Comparison of ENCODE assay signal across 8 cellular contexts in genomic region chr1:3610823-3611169, GRCh38. TPM values are rescaled to one million over a fixed set of nuclear protein-coding genes. Genes with fewer than 3 reads are reported as not detected.
DNase-seq lines count a peak whose midpoint lies in the region; TF ChIP-seq lines count a peak whose summit lies in the region.

No MANE protein-coding gene starts in this region.

- no peak overlapping the region for H3K4ac ChIP-seq in mesendoderm (ENCODE audit: low read depth, low read length)

- CTCF ChIA-PET in activated naive CD4-positive, alpha-beta T cell treated with anti-CD3 and anti-CD28 coated beads for 36 hours (lab: Charles Lee): interaction anchor here (0.6 kb wide), 1 partner anchor 125 kb away, joined by 3 read pairs; no protein-coding TSS in a partner anchor
- CTCF ChIA-PET in mammary epithelial cell (lab: Charles Lee; ENCODE audit: low non-redundant PET): no interaction called here

- TF ChIP-seq CTCF in mammary epithelial cell (conservative IDR thresholded peaks at IDR 0.05 in 1 of 2, IDR thresholded peaks at IDR 0.05 in 1 of 2; ENCODE audit: extremely low read depth in 1 of 2, insufficient read depth in 1 of 2, low read depth in 1 of 2, low read length in 2 of 2) (no peak), tibial artery (IDR thresholded peaks at IDR 0.05) (no peak)

- H3K27me3 ChIP-seq in mammary epithelial cell (ENCODE audit: insufficient read depth, low read length) (peaks cover 3% of the 10 kb centered on the region), mesendoderm (ENCODE audit: insufficient read depth, low read length, poor library complexity) (no peaks in the 10 kb centered on the region), tibial artery (peaks cover 0 to 76% of the 10 kb centered on the region in 2 donors)

- H3K4me1 Mint-ChIP-seq in activated naive CD4-positive, alpha-beta T cell treated with anti-CD3 and anti-CD28 coated beads for 36 hours (ENCODE audit: low read depth): peaks cover 10% of the 10 kb centered on the region

- peak overlapping the region; percentile 62 for H3K4me3 Mint-ChIP-seq in activated naive CD4-positive, alpha-beta T cell treated with anti-CD3 and anti-CD28 coated beads for 36 hours

- H3K4me3 ChIP-seq in mammary epithelial cell (replicated peaks in 1 of 3; ENCODE audit: insufficient read depth in 1 of 3, low read depth in 2 of 3, low read length in 3 of 3) (no peak overlapping the region), mesendoderm (ENCODE audit: low read length) (peak overlapping the region; percentile 47), tibial artery (peak overlapping the region; percentile 19 to 42)

- no peaks in the 10 kb centered on the region for H4K20me1 ChIP-seq in mammary epithelial cell (ENCODE audit: insufficient read depth, low read length)

- BruUV-seq in mammary epithelial cell (replicated peaks; lab: Mats Ljungman, UMichigan): no TSS peak

- H3K4me1 ChIP-seq in mammary epithelial cell (ENCODE audit: insufficient read depth, low read length) (peaks cover 24% of the 10 kb centered on the region), mesendoderm (ENCODE audit: control insufficient read depth, low read depth, low read length) (peaks cover 13% of the 10 kb centered on the region), tibial artery (peaks cover 0 to 23% (median 17%) of the 10 kb centered on the region in 4 donors)

- H3K23ac ChIP-seq in mesendoderm (ENCODE audit: low read length): no peak overlapping the region

- 0% methylated on average over 1 of the region's 18 CpGs for WGBS in mammary epithelial cell (ENCODE audit: low coverage, missing lambda C conversion rate)
- no CpG with 5 or more reads among the region's 18 CpGs for WGBS in mesendoderm (ENCODE audit: extremely low coverage, insufficient coverage, low lambda C conversion rate)

- no peaks in the 10 kb centered on the region for H3K79me2 ChIP-seq in mammary epithelial cell (ENCODE audit: insufficient read depth, low read length)
- no peaks in the 10 kb centered on the region for H3K79me2 ChIP-seq in mesendoderm (ENCODE audit: control insufficient read depth, insufficient read depth, low read length)

- no peaks in the 10 kb centered on the region for H3K9me3 Mint-ChIP-seq in activated naive CD4-positive, alpha-beta T cell treated with anti-CD3 and anti-CD28 coated beads for 36 hours

- H2AK5ac ChIP-seq in mesendoderm (ENCODE audit: low read length): no peak overlapping the region

- intact Hi-C loops in activated naive CD4-positive, alpha-beta T cell treated with anti-CD3 and anti-CD28 coated beads for 36 hours (cut with micrococcal nuclease): no loop called here
- intact Hi-C loops in mammary epithelial cell (cut with micrococcal nuclease) (no loop called here), tibial artery (cut with DNase I; ENCODE audit: low total_unique reads) (no loop called here)

- no peaks in the 10 kb centered on the region for H3K79me1 ChIP-seq in mesendoderm (ENCODE audit: low read length)

- H3K4me2 ChIP-seq in mammary epithelial cell (ENCODE audit: insufficient read depth, low read depth, low read length) (peak overlapping the region; percentile 43), mesendoderm (ENCODE audit: low read length) (peak overlapping the region; percentile 78)

- DNase-seq in activated naive CD4-positive, alpha-beta T cell treated with anti-CD3 and anti-CD28 coated beads for 36 hours: no peak
- no peak for DNase-seq in activated naive CD4-positive, alpha-beta T cell (lab: John Stamatoyannopoulos, UW)
- DNase-seq in mammary epithelial cell: no peak
- DNase-seq in mesendoderm: peak; percentile 46
- DNase-seq in tibial artery: no peak
- no peak for DNase-seq in RKO (ENCODE audit: low spot score)
- DNase-seq in GOT3 (lab: John Stamatoyannopoulos, UW): no peak
- DNase-seq in putamen (ENCODE audit: low spot score): no peak

- H3K27me3 Mint-ChIP-seq in activated naive CD4-positive, alpha-beta T cell treated with anti-CD3 and anti-CD28 coated beads for 36 hours (ENCODE audit: low read depth): peaks cover 10% of the 10 kb centered on the region

- H3K27ac ChIP-seq in mammary epithelial cell (ENCODE audit: insufficient read depth, low read depth, low read length): no peak overlapping the region
- H3K27ac ChIP-seq in mesendoderm (ENCODE audit: low read depth, low read length): no peak overlapping the region
- H3K27ac ChIP-seq in tibial artery: no peak overlapping the region

- no peak overlapping the region for H4K5ac ChIP-seq in mesendoderm (ENCODE audit: low read length)

- H3K9me3 ChIP-seq in mammary epithelial cell (replicated peaks; ENCODE audit: insufficient read depth, low read length) (no peaks in the 10 kb centered on the region), tibial artery (no peaks in the 10 kb centered on the region)

- H2AFZ ChIP-seq in mammary epithelial cell (ENCODE audit: low read depth, low read length): no peak overlapping the region

- no peak overlapping the region for H2BK15ac ChIP-seq in mesendoderm (replicated peaks; ENCODE audit: low read depth)

- H2BK5ac ChIP-seq in mesendoderm (ENCODE audit: low read length): no peak overlapping the region

- no peaks in the 10 kb centered on the region for H3K36me3 Mint-ChIP-seq in activated naive CD4-positive, alpha-beta T cell treated with anti-CD3 and anti-CD28 coated beads for 36 hours (ENCODE audit: low read depth)

- dilution Hi-C loops in mammary epithelial cell (cut with HindIII; ENCODE audit: low sequenced_read_pairs): no loop called here

- peak overlapping the region; percentile 92 for H3K56ac ChIP-seq in mesendoderm (ENCODE audit: low read length)

- H3K27ac Mint-ChIP-seq in activated naive CD4-positive, alpha-beta T cell treated with anti-CD3 and anti-CD28 coated beads for 36 hours: no peak overlapping the region

- no peak overlapping the region for H2BK120ac ChIP-seq in mesendoderm (ENCODE audit: low read depth, low read length)

- no peaks in the 10 kb centered on the region for H3K36me3 ChIP-seq in mammary epithelial cell (ENCODE audit: insufficient read depth, low read length)
- H3K36me3 ChIP-seq in mesendoderm (ENCODE audit: control insufficient read depth, insufficient read depth, low read length): no peaks in the 10 kb centered on the region
- H3K36me3 ChIP-seq in tibial artery: no peaks in the 10 kb centered on the region

- H3K9ac ChIP-seq in mammary epithelial cell (ENCODE audit: insufficient read depth, low read length): no peak overlapping the region
- peak overlapping the region; percentile 80 for H3K9ac ChIP-seq in mesendoderm (ENCODE audit: low read length)

- no peak overlapping the region for H4K8ac ChIP-seq in mesendoderm (ENCODE audit: low read depth, low read length)

- H3K18ac ChIP-seq in mesendoderm (ENCODE audit: low read length): peak overlapping the region; percentile 32

- in situ Hi-C loops in mammary epithelial cell (cut with MboI; ENCODE audit: low sequenced_read_pairs in 2 of 2): no loop called here

RNA-seq across cellular contexts. Expression of gene MEGF6, which starts 0.5 kb away (rescaled TPM):
- total RNA-seq in activated naive CD4-positive, alpha-beta T cell treated with anti-CD3 and anti-CD28 coated beads for 36 hours: 1 to 10 TPM; 5.8 to 5.9 TPM
- total RNA-seq in mammary epithelial cell: 10 to 100 TPM in 1 of 2 donors, under 1 TPM in 1; 0.82 to 29.2 TPM
- 0.71 TPM for polyA plus RNA-seq in mammary epithelial cell
- not detected for polyA minus RNA-seq in mammary epithelial cell
- 2.2 TPM for polyA plus RNA-seq in mesendoderm (2013, experiment 1 of 2)
- 1.7 TPM for polyA plus RNA-seq in mesendoderm (2013, experiment 2 of 2)

RNA-seq across cellular contexts. Expression of gene TPRG1L, which starts 14.0 kb away (rescaled TPM):
- total RNA-seq in activated naive CD4-positive, alpha-beta T cell treated with anti-CD3 and anti-CD28 coated beads for 36 hours: 1 to 10 TPM; 6.8 TPM
- 10 to 100 TPM; 44.2 to 48.6 TPM for total RNA-seq in mammary epithelial cell
- 57.0 TPM for polyA plus RNA-seq in mammary epithelial cell
- polyA minus RNA-seq in mammary epithelial cell: 57.2 TPM
- 13.7 TPM for polyA plus RNA-seq in mesendoderm (2013, experiment 1 of 2)
- polyA plus RNA-seq in mesendoderm (2013, experiment 2 of 2): 13.4 TPM

RNA-seq across cellular contexts. Expression of gene WRAP73, which starts 39.1 kb away (rescaled TPM):
- total RNA-seq in activated naive CD4-positive, alpha-beta T cell treated with anti-CD3 and anti-CD28 coated beads for 36 hours: 10 to 100 TPM; 32.4 to 35.4 TPM
- 10 to 100 TPM in 1 of 2 donors, 1 to 10 TPM in 1; 8.3 to 26.6 TPM for total RNA-seq in mammary epithelial cell
- polyA plus RNA-seq in mammary epithelial cell: 22.0 TPM
- 23.6 TPM for polyA minus RNA-seq in mammary epithelial cell
- polyA plus RNA-seq in mesendoderm (2013, experiment 1 of 2): 13.8 TPM
- polyA plus RNA-seq in mesendoderm (2013, experiment 2 of 2): 13.7 TPM

RNA-seq across cellular contexts. Expression of gene TP73, which starts 41.5 kb away (rescaled TPM):
- total RNA-seq in activated naive CD4-positive, alpha-beta T cell treated with anti-CD3 and anti-CD28 coated beads for 36 hours: under 1 TPM; 0.20 to 0.43 TPM
- 1 to 10 TPM; 2.5 to 6.9 TPM for total RNA-seq in mammary epithelial cell
- polyA plus RNA-seq in mammary epithelial cell: 2.5 TPM
- 2.6 TPM for polyA minus RNA-seq in mammary epithelial cell
- polyA plus RNA-seq in mesendoderm (2013, experiment 1 of 2): 0.73 TPM
- 0.73 TPM for polyA plus RNA-seq in mesendoderm (2013, experiment 2 of 2)

Comparison
In these comparisons a context has a peak if more than half of its experiments do, and no peak if none do; other contexts are left out.
1. H3K4me3 ChIP-seq: peak in mesendoderm (single experiment) and tibial artery (2 of 2); none in mammary epithelial cell (0 of 3).
2. RNA of gene TPRG1L, which starts 14.0 kb away (total RNA-seq): 44.2 to 48.6 TPM in mammary epithelial cell; 6.8 TPM in activated naive CD4-positive, alpha-beta T cell treated with anti-CD3 and anti-CD28 coated beads for 36 hours; every median in the first group is over 4 times any median in the second.